ENCODE assay signal across 1 cellular context in genomic region chr3:120795017-120795648, GRCh38.
TF ChIP-seq lines count a peak whose summit lies in the region.

No MANE protein-coding gene starts in this region.

TF ChIP-seq in HepG2, 621 proteins besides CTCF, POLR2A, EP300 and RAD21 (continued from another document):
- no peak for TF ChIP-seq FOXP4 (CRISPR knock-in tag; IDR thresholded peaks at IDR 0.05)
- no peak for TF ChIP-seq ZNF34 (CRISPR knock-in tag; IDR thresholded peaks at IDR 0.05; ENCODE audit: borderline replicate concordance)
TF ChIP-seq in HepG2: peak in this region for 9.
